Comparison of ENCODE assay signal across 17 cellular contexts in the genomic region with DNA sequence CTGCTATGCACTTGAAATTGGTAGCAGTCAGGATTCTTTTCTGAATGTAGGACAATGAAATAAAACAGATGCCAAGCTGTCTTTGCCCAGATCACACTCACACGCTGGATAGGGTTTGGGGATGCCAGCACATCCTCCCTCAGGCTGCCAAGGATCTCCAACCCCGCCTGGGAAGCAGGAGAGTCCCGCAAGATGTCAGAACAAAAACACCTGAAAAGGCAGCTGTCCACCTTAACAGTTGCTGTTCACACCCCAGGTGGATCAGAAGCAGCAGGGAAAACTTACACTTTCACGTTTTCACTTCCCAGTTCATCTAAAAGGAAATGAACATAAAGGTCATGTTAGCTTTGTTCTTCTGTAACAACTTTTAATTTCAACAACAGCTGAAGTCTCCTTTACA. TPM values are rescaled to one million over a fixed set of nuclear protein-coding genes. Genes with fewer than 3 reads are reported as not detected.
DNase-seq lines count a peak whose midpoint lies in the region; ATAC-seq and TF ChIP-seq lines count a peak whose summit lies in the region.
"Had no signal": no experiment of that assay in that cellular context is flagged by ENCODE, and none has a peak within 500 bp of the region (broad histone marks: within the 10 kb centered on the region; RNA-seq: fewer than 3 reads in every experiment).

No MANE protein-coding gene starts in this region.

- H2BK15ac ChIP-seq in mesendoderm (replicated peaks; ENCODE audit: low read depth) = no peak overlapping the region

- H3K18ac ChIP-seq in mesendoderm (ENCODE audit: low read length) = peak overlapping the region; percentile 8

- ATAC-seq in activated B cell treated with CpG ODN at 0.5 μM for 24 hours (ENCODE audit: low read depth) (no peak), left lung (no peak)

- H3K56ac ChIP-seq in mesendoderm (ENCODE audit: low read length) = peak overlapping the region; percentile 47

- H3K27me3 ChIP-seq in mesendoderm (ENCODE audit: insufficient read depth, low read length, poor library complexity) = no peaks in the 10 kb centered on the region
- no peaks in the 10 kb centered on the region for H3K27me3 ChIP-seq in H7 (ENCODE audit: control insufficient read depth, insufficient read depth, low read length)
- no peaks in the 10 kb centered on the region for H3K27me3 ChIP-seq in left lung
- H3K27me3 ChIP-seq: Peyer's patch, transverse colon had no signal

- H3K27me3 Mint-ChIP-seq in activated CD4-positive, alpha-beta T cell treated with anti-CD3 and anti-CD28 coated beads, Interleukin-2, amount 10 ng/mL, durations not matched to agents 24 days and 14 days = no peaks in the 10 kb centered on the region
- H3K27me3 Mint-ChIP-seq in activated B cell treated with CpG ODN at 0.5 μM for 24 hours = no peaks in the 10 kb centered on the region

- no peaks in the 10 kb centered on the region for H3K9me3 ChIP-seq in left lung
- H3K9me3 ChIP-seq: Peyer's patch, transverse colon had no signal

- no peak overlapping the region for H2AK5ac ChIP-seq in mesendoderm (ENCODE audit: low read length)

- peaks cover 13% of the 10 kb centered on the region for H3K36me3 Mint-ChIP-seq in activated CD4-positive, alpha-beta T cell treated with anti-CD3 and anti-CD28 coated beads, Interleukin-2, amount 10 ng/mL, durations not matched to agents 24 days and 14 days (ENCODE audit: low read depth)
- H3K36me3 Mint-ChIP-seq in activated B cell treated with CpG ODN at 0.5 μM for 24 hours (ENCODE audit: low read depth) = peaks cover 60% of the 10 kb centered on the region
- H3K36me3 Mint-ChIP-seq: immature natural killer cell, mesothelial cell of epicardium had no signal

- H3K4me3 ChIP-seq in GM08714 (ENCODE audit: low read length) (peak overlapping the region; percentile 5; the same call in 1 of the 2 replicates), mesendoderm (ENCODE audit: low read length) (no peak overlapping the region), H7 (ENCODE audit: insufficient read depth, low read depth, low read length) (no peak overlapping the region), left lung (no peak overlapping the region)
- H3K4me3 ChIP-seq: GM23248, Peyer's patch, transverse colon had no signal

- WGBS in mesendoderm (ENCODE audit: extremely low coverage, insufficient coverage, low lambda C conversion rate) = no CpG with 5 or more reads among the region's 4 CpGs

- H3K27ac ChIP-seq in mesendoderm (ENCODE audit: low read depth, low read length) (no peak overlapping the region), left lung (peak overlapping the region in 1 of 2 donors; percentile 88)
- H3K27ac ChIP-seq: GM23248 had no signal

- H3K79me1 ChIP-seq in mesendoderm (ENCODE audit: low read length) = no peaks in the 10 kb centered on the region

- H3K4me1 ChIP-seq in mesendoderm (ENCODE audit: control insufficient read depth, low read depth, low read length) = peaks cover 11% of the 10 kb centered on the region
- peaks cover 0 to 32% of the 10 kb centered on the region in 2 donors for H3K4me1 ChIP-seq in left lung

- H4K8ac ChIP-seq in mesendoderm (ENCODE audit: low read depth, low read length) = no peak overlapping the region

- no peak for DNase-seq in activated CD4-positive, alpha-beta T cell treated with anti-CD3 and anti-CD28 coated beads, Interleukin-2, amount 10 ng/mL, durations not matched to agents 24 days and 14 days
- no peak for DNase-seq in activated CD4-positive, alpha-beta T cell treated with anti-CD3 and anti-CD28 coated beads, Interleukin-2, amount 50 U/mL, for 48 hours
- no peak for DNase-seq in activated B cell treated with CpG ODN at 0.5 μM for 24 hours
- no peak for DNase-seq in mesendoderm
- DNase-seq in NCI-H2029 treated with DMSO at 0.1 percent for 48 hours (lab: John Stamatoyannopoulos, UW) = no peak
- no peak for DNase-seq in H7
- no peak for DNase-seq in left lung
- DNase-seq: glutamatergic neuron; GM23248; NCI-H187 treated with DMSO at 0.1 percent for 48 hours; NCI-H524 treated with DMSO at 0.1 percent for 48 hours; stimulated activated CD4-positive, alpha-beta T cell treated with anti-CD3 and anti-CD28 coated beads, Interleukin-4, amount 100 ng/mL, for 4 hours; transverse colon had no signal

- CTCF ChIA-PET in activated B cell treated with CpG ODN at 0.5 μM for 24 hours (lab: Charles Lee) = interaction anchor here (0.9 to 7.4 kb wide), 11 partner anchors 12 to 187 kb away, joined by 3 to 82 read pairs (median 3); no protein-coding TSS in a partner anchor

- no peak overlapping the region for H2BK5ac ChIP-seq in mesendoderm (ENCODE audit: low read length)

- peak overlapping the region; percentile 9 for H3K9ac ChIP-seq in mesendoderm (ENCODE audit: low read length)
- H3K9ac ChIP-seq: GM23248 had no signal

- intact Hi-C loops in activated CD4-positive, alpha-beta T cell treated with anti-CD3 and anti-CD28 coated beads, Interleukin-2, amount 10 ng/mL, durations not matched to agents 24 days and 14 days (cut with micrococcal nuclease) = loop anchor here (5.0 kb wide), 1 partner anchor 93 kb away; no protein-coding TSS in a partner anchor
- intact Hi-C loops in activated B cell treated with CpG ODN at 0.5 μM for 24 hours (cut with micrococcal nuclease) (no loop called here), left lung (cut with DNase I) (no loop called here)

- POLR2A ChIA-PET in activated B cell treated with CpG ODN at 0.5 μM for 24 hours (lab: Charles Lee) = interaction anchor here (0.6 to 5.2 kb wide), 15 partner anchors 9 to 192 kb away, joined by 3 to 56 read pairs (median 5); partner anchors contain the start of genes FBXW7 and TMEM154

- H3K4ac ChIP-seq in mesendoderm (ENCODE audit: low read depth, low read length) = no peak overlapping the region

- no peaks in the 10 kb centered on the region for H3K79me2 ChIP-seq in mesendoderm (ENCODE audit: control insufficient read depth, insufficient read depth, low read length)

- TF ChIP-seq CTCF in activated B cell treated with CpG ODN at 0.5 μM for 24 hours (IDR thresholded peaks at IDR 0.05) (no peak), left lung (IDR thresholded peaks at IDR 0.05) (no peak)

- H3K23ac ChIP-seq in mesendoderm (ENCODE audit: low read length) = no peak overlapping the region

- no peaks in the 10 kb centered on the region for H3K9me3 Mint-ChIP-seq in activated CD4-positive, alpha-beta T cell treated with anti-CD3 and anti-CD28 coated beads, Interleukin-2, amount 10 ng/mL, durations not matched to agents 24 days and 14 days
- no peaks in the 10 kb centered on the region for H3K9me3 Mint-ChIP-seq in activated B cell treated with CpG ODN at 0.5 μM for 24 hours
- H3K9me3 Mint-ChIP-seq: immature natural killer cell had no signal

- peaks cover 17% of the 10 kb centered on the region for H3K4me1 Mint-ChIP-seq in activated CD4-positive, alpha-beta T cell treated with anti-CD3 and anti-CD28 coated beads, Interleukin-2, amount 10 ng/mL, durations not matched to agents 24 days and 14 days
- H3K4me1 Mint-ChIP-seq in activated B cell treated with CpG ODN at 0.5 μM for 24 hours = peaks cover 78% of the 10 kb centered on the region

- H3K27ac Mint-ChIP-seq in activated CD4-positive, alpha-beta T cell treated with anti-CD3 and anti-CD28 coated beads, Interleukin-2, amount 10 ng/mL, durations not matched to agents 24 days and 14 days = peak overlapping the region; percentile 68
- H3K27ac Mint-ChIP-seq in activated B cell treated with CpG ODN at 0.5 μM for 24 hours = peak overlapping the region; percentile 96
- H3K27ac Mint-ChIP-seq: mesothelial cell of epicardium had no signal

- no peak overlapping the region for H3K4me3 Mint-ChIP-seq in activated CD4-positive, alpha-beta T cell treated with anti-CD3 and anti-CD28 coated beads, Interleukin-2, amount 10 ng/mL, durations not matched to agents 24 days and 14 days
- peak overlapping the region; percentile 65 for H3K4me3 Mint-ChIP-seq in activated B cell treated with CpG ODN at 0.5 μM for 24 hours
- H3K4me3 Mint-ChIP-seq: immature natural killer cell, mesothelial cell of epicardium had no signal

- no peak overlapping the region for H4K5ac ChIP-seq in mesendoderm (ENCODE audit: low read length)

- H2BK120ac ChIP-seq in mesendoderm (ENCODE audit: low read depth, low read length) = no peak overlapping the region

- H3K4me2 ChIP-seq in mesendoderm (ENCODE audit: low read length) = no peak overlapping the region

- H3K36me3 ChIP-seq in mesendoderm (ENCODE audit: control insufficient read depth, insufficient read depth, low read length) (no peaks in the 10 kb centered on the region), H7 (replicated peaks; ENCODE audit: control insufficient read depth, insufficient read depth, low read length) (no peaks in the 10 kb centered on the region), left lung (no peaks in the 10 kb centered on the region)
- H3K36me3 ChIP-seq: Peyer's patch, transverse colon had no signal

RNA-seq across cellular contexts. Expression of gene TMEM154, which starts 35.7 kb away (rescaled TPM):
- 7.9 and 9.0 TPM in 2 replicates for total RNA-seq in activated CD4-positive, alpha-beta T cell treated with anti-CD3 and anti-CD28 coated beads, Interleukin-2, amount 10 ng/mL, durations not matched to agents 24 days and 14 days
- total RNA-seq in activated B cell treated with CpG ODN at 0.5 μM for 24 hours (47.5 and 59.9 TPM in 2 replicates), left lung (10 to 100 TPM in 1 of 2 donors, 1 to 10 TPM in 1; 6.7 to 21.9 TPM)
- polyA plus RNA-seq in mesendoderm (2013, experiment 1 of 2) = 12.8 TPM
- 11.9 TPM for polyA plus RNA-seq in mesendoderm (2013, experiment 2 of 2)
- 0.31 and 1.4 TPM in 2 replicates for total RNA-seq in H7 (2014; rRNA removed; shearing (Covaris generic))
